Comparison of ENCODE assay signal across 1 cellular context in the genomic region with DNA sequence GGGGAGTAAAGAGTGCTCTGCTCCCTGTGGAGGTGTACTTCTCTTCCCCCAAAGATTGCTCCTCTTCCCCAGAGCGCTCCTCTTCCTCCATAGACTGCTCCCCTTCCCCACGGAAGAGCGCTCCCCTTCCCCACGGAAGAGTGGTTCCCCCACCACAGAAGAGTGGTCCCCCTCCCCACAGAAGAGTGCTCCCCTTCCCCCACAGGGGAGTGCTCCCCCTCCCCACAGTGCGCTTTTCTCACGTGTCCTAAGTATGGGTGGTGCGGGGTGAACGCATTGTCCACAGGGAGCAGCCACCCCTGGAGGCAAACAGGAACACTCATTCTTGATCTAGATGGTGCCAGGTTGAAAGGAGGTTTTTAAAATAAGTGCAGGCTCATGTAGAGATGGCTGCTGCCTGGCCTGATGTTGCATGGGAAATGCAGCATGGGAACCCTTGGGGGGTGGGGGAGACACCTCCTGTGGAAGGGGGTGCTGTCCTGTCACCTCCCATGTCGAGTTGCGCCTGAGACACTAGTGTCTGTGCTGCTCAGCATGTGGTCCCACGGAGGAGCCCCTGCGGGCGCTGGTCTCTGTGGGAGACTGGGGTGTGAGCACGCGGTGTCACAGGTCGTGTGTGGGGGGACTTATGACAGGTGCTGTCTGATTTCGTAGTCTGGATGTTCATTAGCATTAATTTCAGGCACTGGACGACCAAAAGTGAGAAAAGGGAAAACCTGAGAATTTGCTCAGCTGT.
TF ChIP-seq lines count a peak whose summit lies in the region.

No MANE protein-coding gene starts in this region.

TF ChIP-seq in HepG2, 621 proteins besides CTCF, POLR2A, EP300 and RAD21:
- TF ChIP-seq RBM22 (optimal IDR thresholded peaks at IDR 0.05; ENCODE audit: low read length) (peak; percentile 66), ZNF263 (CRISPR knock-in tag; IDR thresholded peaks at IDR 0.05) (peak; percentile 82)
- TF ChIP-seq, protein P1, sequence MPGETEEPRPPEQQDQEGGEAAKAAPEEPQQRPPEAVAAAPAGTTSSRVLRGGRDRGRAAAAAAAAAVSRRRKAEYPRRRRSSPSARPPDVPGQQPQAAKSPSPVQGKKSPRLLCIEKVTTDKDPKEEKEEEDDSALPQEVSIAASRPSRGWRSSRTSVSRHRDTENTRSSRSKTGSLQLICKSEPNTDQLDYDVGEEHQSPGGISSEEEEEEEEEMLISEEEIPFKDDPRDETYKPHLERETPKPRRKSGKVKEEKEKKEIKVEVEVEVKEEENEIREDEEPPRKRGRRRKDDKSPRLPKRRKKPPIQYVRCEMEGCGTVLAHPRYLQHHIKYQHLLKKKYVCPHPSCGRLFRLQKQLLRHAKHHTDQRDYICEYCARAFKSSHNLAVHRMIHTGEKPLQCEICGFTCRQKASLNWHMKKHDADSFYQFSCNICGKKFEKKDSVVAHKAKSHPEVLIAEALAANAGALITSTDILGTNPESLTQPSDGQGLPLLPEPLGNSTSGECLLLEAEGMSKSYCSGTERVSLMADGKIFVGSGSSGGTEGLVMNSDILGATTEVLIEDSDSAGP (CRISPR knock-in tag; IDR thresholded peaks at IDR 0.05; ENCODE audit: borderline replicate concordance), result no peak
